ENCODE assay signal across 1 cellular context in the genomic region with DNA sequence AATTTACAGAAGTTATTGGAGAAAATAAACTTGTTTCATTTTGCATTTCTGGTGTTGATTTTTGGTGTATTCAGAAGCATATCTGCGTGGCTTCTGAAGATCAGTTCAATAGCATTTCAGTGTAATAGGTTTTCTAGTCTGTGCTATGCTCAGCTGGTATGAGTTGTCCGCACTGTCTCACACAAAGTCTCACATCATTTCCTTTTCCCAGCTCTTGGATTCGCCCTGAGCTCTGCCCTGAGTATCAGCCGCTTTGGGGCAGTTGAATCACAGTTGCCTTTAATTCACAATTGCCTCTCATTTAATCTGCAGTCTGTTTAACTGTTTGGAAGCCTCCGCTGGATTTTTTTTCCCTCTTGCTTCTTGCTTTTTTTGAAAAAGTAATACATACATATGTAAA.
TF ChIP-seq lines count a peak whose summit lies in the region.

No MANE protein-coding gene starts in this region.

TF ChIP-seq in GM23338, 12 proteins besides CTCF, POLR2A, EP300 and RAD21 (continued from another document):
- TF ChIP-seq ZNF462 (CRISPR knock-in tag; IDR thresholded peaks at IDR 0.05) (no peak), NANOG (IDR thresholded peaks at IDR 0.05; ENCODE audit: borderline replicate concordance) (no peak), STAT1 (IDR thresholded peaks at IDR 0.05; ENCODE audit: unreplicated experiment) (no peak), ETS1 (IDR thresholded peaks at IDR 0.05) (no peak), ZNF331 (CRISPR knock-in tag; IDR thresholded peaks at IDR 0.05; ENCODE audit: low read depth) (no peak), ZNF114 (CRISPR knock-in tag; IDR thresholded peaks at IDR 0.05) (no peak), JUNB (IDR thresholded peaks at IDR 0.05; ENCODE audit: unreplicated experiment) (no peak), EZH2phosphoT487 (IDR thresholded peaks at IDR 0.05; ENCODE audit: unreplicated experiment) (no peak)
